In genomic region chr21:42408718-42409117, GRCh38 we compare ENCODE assay signal across 15 cellular contexts. TPM values are rescaled to one million over a fixed set of nuclear protein-coding genes. Genes with fewer than 3 reads are reported as not detected.
DNase-seq lines count a peak whose midpoint lies in the region; ATAC-seq and TF ChIP-seq lines count a peak whose summit lies in the region.
"Not testable (repeated sequence)": the region's sequence is repeated elsewhere in the genome, so short reads cannot be mapped to it uniquely, and the experiment has no call there.
"Had no signal": no experiment of that assay in that cellular context is flagged by ENCODE, and none has a peak within 500 bp of the region (broad histone marks: within the 10 kb centered on the region; RNA-seq: fewer than 3 reads in every experiment).

No MANE protein-coding gene starts in this region.

- H3K4me3 Mint-ChIP-seq in CD4-positive, alpha-beta memory T cell: not testable (repeated sequence)
- peak overlapping the region; percentile 39 for H3K4me3 Mint-ChIP-seq in T-helper 17 cell
- peak overlapping the region; percentile 96 for H3K4me3 Mint-ChIP-seq in activated CD8-positive, alpha-beta T cell treated with anti-CD3 and anti-CD28 coated beads for 36 hours

- H3K27me3 Mint-ChIP-seq in CD4-positive, alpha-beta memory T cell; T-helper 17 cell; activated CD8-positive, alpha-beta T cell treated with anti-CD3 and anti-CD28 coated beads for 36 hours: not testable (repeated sequence)

- POLR2A ChIA-PET in CD4-positive, alpha-beta memory T cell (lab: Charles Lee; ENCODE audit: partially characterized antibody): interaction anchor here (21.1 kb wide), 1 partner anchor 14 kb away, joined by 604 read pairs; no protein-coding TSS in a partner anchor
- POLR2A ChIA-PET in activated CD8-positive, alpha-beta T cell treated with anti-CD3 and anti-CD28 coated beads for 36 hours (lab: Charles Lee): interaction anchor here (1.0 to 9.3 kb wide), 2 partner anchors 15 to 66 kb away, joined by 3 to 133 read pairs; no protein-coding TSS in a partner anchor

- CTCF ChIA-PET in CD4-positive, alpha-beta memory T cell (lab: Charles Lee; ENCODE audit: partially characterized antibody): interaction anchor here (1.3 kb wide), 1 partner anchor 27 kb away, joined by 3 read pairs; no protein-coding TSS in a partner anchor
- CTCF ChIA-PET in activated CD8-positive, alpha-beta T cell treated with anti-CD3 and anti-CD28 coated beads for 36 hours (lab: Charles Lee): interaction anchor here (1.7 to 1.9 kb wide), 2 partner anchors 13 to 16 kb away, joined by 4 to 7 read pairs; no protein-coding TSS in a partner anchor

- H3K79me2 ChIP-seq in DND-41 (ENCODE audit: insufficient read depth, low read length): peaks cover 88% of the 10 kb centered on the region

- intact Hi-C loops in CD4-positive, alpha-beta memory T cell (cut with micrococcal nuclease): loop anchor here (10.0 kb wide), 1 partner anchor 174 kb away; no protein-coding TSS in a partner anchor
- intact Hi-C loops in activated CD8-positive, alpha-beta T cell treated with anti-CD3 and anti-CD28 coated beads for 36 hours (cut with micrococcal nuclease); spleen (cut with DNase I; ENCODE audit: low total_unique reads): not testable (repeated sequence)

- not testable (repeated sequence) for H3K9me3 ChIP-seq in CD4-positive, alpha-beta memory T cell (ENCODE audit: control insufficient read depth in 1 of 2, low read length in 2 of 2); DND-41 (ENCODE audit: insufficient read depth, low read length, severe bottlenecking); T-helper 17 cell (ENCODE audit: control insufficient read depth, low read length, poor library complexity, severe bottlenecking); effector memory CD4-positive, alpha-beta T cell (ENCODE audit: control insufficient read depth, low read length); spleen

- H3K27me3 ChIP-seq in CD4-positive, alpha-beta memory T cell (ENCODE audit: insufficient read depth, low read length); DND-41 (ENCODE audit: insufficient read depth, low read length, poor library complexity); effector memory CD4-positive, alpha-beta T cell (replicated peaks; ENCODE audit: control insufficient read depth, insufficient read depth, low read length, poor library complexity, severe bottlenecking): not testable (repeated sequence)
- H3K27me3 ChIP-seq in spleen (replicated peaks in 1 of 7): peaks cover 0 to 49% (median 5%) of the 10 kb centered on the region in 7 donors

- H3K36me3 Mint-ChIP-seq in CD4-positive, alpha-beta memory T cell: peaks cover 35 to 59% of the 10 kb centered on the region in 2 donors
- peaks cover 15% of the 10 kb centered on the region for H3K36me3 Mint-ChIP-seq in T-helper 17 cell (ENCODE audit: low read depth)
- peaks cover 48% of the 10 kb centered on the region for H3K36me3 Mint-ChIP-seq in activated CD8-positive, alpha-beta T cell treated with anti-CD3 and anti-CD28 coated beads for 36 hours (ENCODE audit: low read depth)

- TF ChIP-seq POLR2A in spleen (IDR thresholded peaks at IDR 0.05): not testable (repeated sequence)

- not testable (repeated sequence) for H3K4me3 ChIP-seq in CD4-positive, alpha-beta memory T cell (ENCODE audit: low read length in 2 of 2); DND-41 (ENCODE audit: low read depth in 1 of 2, low read length in 2 of 2); effector memory CD4-positive, alpha-beta T cell (ENCODE audit: insufficient read depth, low read depth, low read length, poor library complexity, severe bottlenecking); spleen

- peaks cover 72% of the 10 kb centered on the region for H3K4me1 ChIP-seq in CD4-positive, alpha-beta memory T cell (ENCODE audit: insufficient read depth, low read length)
- peaks cover 50% of the 10 kb centered on the region for H3K4me1 ChIP-seq in DND-41 (ENCODE audit: insufficient read depth, low read length)
- H3K4me1 ChIP-seq in effector memory CD4-positive, alpha-beta T cell (ENCODE audit: control insufficient read depth, insufficient read depth, low read length, poor library complexity, severe bottlenecking): peaks cover 60% of the 10 kb centered on the region
- peaks cover 0 to 50% (median 15%) of the 10 kb centered on the region in 6 donors for H3K4me1 ChIP-seq in spleen

- H3K9me3 Mint-ChIP-seq in CD4-positive, alpha-beta memory T cell; activated CD8-positive, alpha-beta T cell treated with anti-CD3 and anti-CD28 coated beads for 36 hours: not testable (repeated sequence)

- peaks cover 16% of the 10 kb centered on the region; the same call in 1 of the 2 replicates for H4K20me1 ChIP-seq in DND-41 (ENCODE audit: insufficient read depth, low read length)

- DNase-seq in CD4-positive, alpha-beta memory T cell; DND-41; T-helper 17 cell; activated CD8-positive, alpha-beta T cell treated with anti-CD3 and anti-CD28 coated beads for 36 hours; effector memory CD4-positive, alpha-beta T cell: not testable (repeated sequence)
- DNase-seq in activated effector memory CD4-positive, alpha-beta T cell treated with anti-CD3 and anti-CD28 coated beads, Interleukin-2, amount 50 U/mL, for 16 hours: peak; percentile 1
- DNase-seq in spleen: peak; percentile 7

- not testable (repeated sequence) for TF ChIP-seq CTCF in DND-41 (IDR thresholded peaks at IDR 0.05; ENCODE audit: borderline replicate concordance, extremely low read depth, low read length, poor library complexity, severe bottlenecking); activated CD8-positive, alpha-beta T cell treated with anti-CD3 and anti-CD28 coated beads for 36 hours (IDR thresholded peaks at IDR 0.05); spleen (IDR thresholded peaks at IDR 0.05 in 8 of 11, conservative IDR thresholded peaks at IDR 0.05 in 3 of 11)

- H3K4me2 ChIP-seq in DND-41 (ENCODE audit: insufficient read depth, low read length): not testable (repeated sequence)

- H3K27ac ChIP-seq in CD4-positive, alpha-beta memory T cell (ENCODE audit: low read depth, low read length): peak overlapping the region; percentile 89
- 0 out of 2 replicates have a peak overlapping the region, but pooled peaks have one; percentile 2 for H3K27ac ChIP-seq in DND-41 (ENCODE audit: low read length)
- peak overlapping the region; percentile 86 for H3K27ac ChIP-seq in effector memory CD4-positive, alpha-beta T cell (ENCODE audit: insufficient read depth, low read length, poor library complexity, severe bottlenecking)
- not testable (repeated sequence) for H3K27ac ChIP-seq in spleen

- peak overlapping the region in 3 of 7 donors; percentile 70 to 94 (median 82) for H3K27ac Mint-ChIP-seq in CD4-positive, alpha-beta memory T cell
- H3K27ac Mint-ChIP-seq in T-helper 17 cell: peak overlapping the region; percentile 98
- peak overlapping the region; percentile 93 for H3K27ac Mint-ChIP-seq in activated CD8-positive, alpha-beta T cell treated with anti-CD3 and anti-CD28 coated beads for 36 hours

- H3K36me3 ChIP-seq in CD4-positive, alpha-beta memory T cell (ENCODE audit: insufficient read depth, low read length): peaks cover 65% of the 10 kb centered on the region
- H3K36me3 ChIP-seq in DND-41 (ENCODE audit: insufficient read depth, low read length) (peaks cover 70% of the 10 kb centered on the region), spleen (peaks cover 0 to 34% (median 3%) of the 10 kb centered on the region in 6 donors)
- H3K36me3 ChIP-seq in effector memory CD4-positive, alpha-beta T cell (ENCODE audit: control insufficient read depth, insufficient read depth, low read length): peaks cover 62% of the 10 kb centered on the region

- WGBS in spleen, 5 donors: 83 to 95% (median 89%) methylated on average over 5 of the region's 5 CpGs

- H2AFZ ChIP-seq in DND-41 (ENCODE audit: low read depth, low read length): not testable (repeated sequence)

- peaks cover 32 to 61% (median 42%) of the 10 kb centered on the region in 4 donors for H3K4me1 Mint-ChIP-seq in CD4-positive, alpha-beta memory T cell
- peaks cover 39% of the 10 kb centered on the region for H3K4me1 Mint-ChIP-seq in T-helper 17 cell
- peaks cover 30% of the 10 kb centered on the region for H3K4me1 Mint-ChIP-seq in activated CD8-positive, alpha-beta T cell treated with anti-CD3 and anti-CD28 coated beads for 36 hours (ENCODE audit: low read depth)

- H3K9ac ChIP-seq in DND-41 (ENCODE audit: low read depth, low read length): not testable (repeated sequence)

- ATAC-seq in DND-41 (ENCODE audit: insufficient read depth, low read depth); T-helper 17 cell; activated CD8-positive, alpha-beta T cell treated with anti-CD3 and anti-CD28 coated beads for 36 hours: not testable (repeated sequence)

RNA-seq across cellular contexts. Expression of gene UBASH3A, which starts 5.0 kb away (rescaled TPM):
- 10 to 100 TPM; 79.3 to 93.6 TPM for total RNA-seq in CD4-positive, alpha-beta memory T cell
- 10 to 100 TPM; 43.1 to 58.0 TPM for polyA plus RNA-seq in CD4-positive, alpha-beta memory T cell
- total RNA-seq in T-helper 17 cell: 10 to 100 TPM; 49.5 to 50.3 TPM
- total RNA-seq in activated CD8-positive, alpha-beta T cell treated with anti-CD3 and anti-CD28 coated beads for 36 hours: 10 to 100 TPM; 48.7 to 52.9 TPM
- total RNA-seq in spleen: 10 to 100 TPM in 5 of 7 donors, 1 to 10 TPM in 2; 7.2 to 16.3 (median 11.4) TPM
- 1 to 10 TPM; 2.6 to 4.2 (median 3.3) TPM for polyA plus RNA-seq in spleen
- total RNA-seq: A172, A673, Daoy, G401, GM23338, H4, H9 had no signal
- polyA plus RNA-seq: BJ, GM23338 had no signal

RNA-seq across cellular contexts. Expression of gene TMPRSS3, which starts 12.9 kb away (rescaled TPM):
- total RNA-seq in CD4-positive, alpha-beta memory T cell: 1 to 10 TPM; 1.8 to 3.2 TPM
- 1 to 10 TPM; 4.2 to 4.5 TPM for polyA plus RNA-seq in CD4-positive, alpha-beta memory T cell
- total RNA-seq in T-helper 17 cell (1 to 10 TPM; 2.8 to 4.5 TPM), spleen (1 to 10 TPM in 2 of 7 donors, under 1 TPM in 4, not detected in 1; 0.51 to 6.0 (median 0.78) TPM)
- 100 to 1,000 TPM; 123 to 134 TPM for total RNA-seq in activated CD8-positive, alpha-beta T cell treated with anti-CD3 and anti-CD28 coated beads for 36 hours
- polyA plus RNA-seq in spleen: under 1 TPM; 0.22 to 0.32 (median 0.24) TPM
- total RNA-seq: A673, G401 had no signal
- polyA plus RNA-seq: BJ, GM23338 had no signal

RNA-seq across cellular contexts. Expression of gene TFF1, which starts 42.4 kb away (rescaled TPM):
- total RNA-seq in CD4-positive, alpha-beta memory T cell: not detected
- not detected for polyA plus RNA-seq in CD4-positive, alpha-beta memory T cell
- total RNA-seq in T-helper 17 cell: not detected
- total RNA-seq in activated CD8-positive, alpha-beta T cell treated with anti-CD3 and anti-CD28 coated beads for 36 hours: 1 to 10 TPM in 1 of 2 experiments, not detected in 1; 1.1 TPM
- total RNA-seq in spleen: not detected
- polyA plus RNA-seq in spleen: not detected
- total RNA-seq: A172, A673, Daoy, G401, GM23338, H4, H9 had no signal
- polyA plus RNA-seq: BJ, GM23338 had no signal

RNA-seq across cellular contexts. Expression of gene TFF2, which starts 57.9 kb away (rescaled TPM):
- total RNA-seq in CD4-positive, alpha-beta memory T cell: not detected
- not detected for polyA plus RNA-seq in CD4-positive, alpha-beta memory T cell
- total RNA-seq in T-helper 17 cell (not detected), spleen (not detected)
- total RNA-seq in activated CD8-positive, alpha-beta T cell treated with anti-CD3 and anti-CD28 coated beads for 36 hours: not detected
- polyA plus RNA-seq in spleen: under 1 TPM in 1 of 3 donors, not detected in 2; 0.14 TPM
- total RNA-seq: A172, A673, Daoy, G401, GM23338, H4, H9 had no signal
- polyA plus RNA-seq: BJ, GM23338 had no signal

Comparison
In these comparisons a context has a peak if more than half of its experiments do, and no peak if none do; other contexts are left out.
1. RNA of gene TMPRSS3, which starts 12.9 kb away (total RNA-seq): 123 to 134 TPM in activated CD8-positive, alpha-beta T cell treated with anti-CD3 and anti-CD28 coated beads for 36 hours; 2.8 to 4.5 TPM in T-helper 17 cell, 1.8 to 3.2 TPM in CD4-positive, alpha-beta memory T cell and 0.51 to 6.0 TPM in spleen; every median in the first group is over 10 times any median in the second.